ENCODE assay signal across 21 cellular contexts in the genomic region with DNA sequence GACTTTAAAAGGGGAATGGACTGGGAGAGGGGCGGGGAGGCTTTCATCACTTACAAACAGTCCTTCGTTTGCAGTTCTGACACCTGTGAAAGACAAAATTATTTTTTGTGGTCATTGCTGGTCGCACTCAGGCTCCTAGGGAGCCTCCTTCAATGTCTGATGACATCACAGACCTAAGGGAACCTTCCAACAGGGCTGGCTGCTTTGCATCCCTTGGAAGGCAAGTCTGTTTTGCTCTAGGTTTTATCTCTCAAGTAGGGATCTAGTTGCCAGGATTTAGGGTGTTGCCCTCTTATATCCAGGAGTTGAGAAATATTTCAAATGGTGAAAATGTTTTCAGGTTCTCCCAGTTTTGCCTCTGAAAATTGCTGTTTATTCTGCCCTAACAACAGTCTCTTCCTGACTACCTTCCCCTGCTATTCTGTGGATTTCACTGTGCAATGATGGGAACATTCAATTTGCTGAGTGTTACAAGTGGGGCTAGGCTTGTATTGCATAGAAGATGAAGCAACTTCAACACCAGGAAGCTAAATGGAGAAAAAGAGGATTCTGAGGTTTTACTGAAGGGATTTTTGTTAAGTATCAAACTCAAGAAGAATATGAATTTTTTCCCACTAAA.
"Had no signal": no experiment of that assay in that cellular context is flagged by ENCODE, and none has a peak within 500 bp of the region (broad histone marks: within the 10 kb centered on the region; RNA-seq: fewer than 3 reads in every experiment).

No MANE protein-coding gene starts in this region.

- ATAC-seq: K562 had no signal

- H3K36me3 Mint-ChIP-seq: IgD-negative memory B cell had no signal

- H3K27ac ChIP-seq: HL-60, KMS-11, SJSA1, SK-N-MC had no signal

- H3K27me3 ChIP-seq: SJSA1 had no signal

- H3K4me1 ChIP-seq: SJSA1 had no signal

- H3K27ac Mint-ChIP-seq: IgD-negative memory B cell had no signal

- H3K4me3 ChIP-seq: K562, SJSA1, SK-N-MC had no signal

- DNase-seq: Kasumi-1, MM.1S, NCI-H1092 treated with DMSO at 0.1 percent for 48 hours, NCI-H1436, NCI-H187, NCI-H2029, NCI-H2081 treated with DMSO at 0.1 percent for 48 hours, NCI-H2171 treated with DMSO at 0.1 percent for 48 hours, NCI-H345, NCI-H446 treated with DMSO at 0.1 percent for 48 hours, NCI-H510A treated with DMSO at 0.1 percent for 48 hours, NCI-H526, NCI-H774, RPMI8226, SIG-M5 had no signal

- H3K36me3 ChIP-seq: SJSA1 had no signal

- H3K4me1 Mint-ChIP-seq: IgD-negative memory B cell had no signal

- H3K9me3 ChIP-seq: SJSA1 had no signal

- H3K4me3 Mint-ChIP-seq: IgD-negative memory B cell had no signal

- H3K27me3 Mint-ChIP-seq: IgD-negative memory B cell had no signal
